ENCODE assay signal across 8 cellular contexts in genomic region chr1:43947890-43948437, GRCh38. TPM values are rescaled to one million over a fixed set of nuclear protein-coding genes. Genes with fewer than 3 reads are reported as not detected.
DNase-seq lines count a peak whose midpoint lies in the region; ATAC-seq, FAIRE-seq and TF ChIP-seq lines count a peak whose summit lies in the region.

No MANE protein-coding gene starts in this region.

- H3K4me3 ChIP-seq in DOHH2 (ENCODE audit: low read length) (peak overlapping the region; percentile 94), PC-3 (ENCODE audit: low read length) (peak overlapping the region; percentile 99), endothelial cell of umbilical vein (replicated peaks in 1 of 3; ENCODE audit: insufficient read depth in 1 of 3, low read depth in 1 of 3, low read length in 3 of 3) (peak overlapping the region in 2 of 3 experiments; percentile 67 to 76)
- no peak overlapping the region for H3K4me3 ChIP-seq in effector memory CD4-positive, alpha-beta T cell (ENCODE audit: insufficient read depth, low read depth, low read length, poor library complexity, severe bottlenecking)

- CTCF ChIA-PET in PC-3 (lab: Charles Lee) = no interaction called here
- CTCF ChIA-PET in endothelial cell of umbilical vein (lab: Charles Lee) = interaction anchor here (6.9 to 7.2 kb wide), 2 partner anchors 14 to 183 kb away, joined by 69 to 93 read pairs; partner anchors contain the start of gene ARTN

- no peaks in the 10 kb centered on the region for H3F3A ChIP-seq in DOHH2 (ENCODE audit: control insufficient read depth, insufficient read depth)
- no peaks in the 10 kb centered on the region for H3F3A ChIP-seq in PC-3 (ENCODE audit: low read length, unreplicated experiment)

- no peaks in the 10 kb centered on the region for H3K27me3 ChIP-seq in DOHH2 (ENCODE audit: control insufficient read depth, low read length)
- H3K27me3 ChIP-seq in PC-3 (ENCODE audit: low read length) = no peaks in the 10 kb centered on the region
- H3K27me3 ChIP-seq in endothelial cell of umbilical vein (ENCODE audit: control insufficient read depth in 2 of 2, insufficient read depth in 2 of 2, low read length in 2 of 2) = no peaks in the 10 kb centered on the region
- H3K27me3 ChIP-seq in effector memory CD4-positive, alpha-beta T cell (replicated peaks; ENCODE audit: control insufficient read depth, insufficient read depth, low read length, poor library complexity, severe bottlenecking) = no peaks in the 10 kb centered on the region

- intact Hi-C loops in PC-3 (cut with micrococcal nuclease) (loop anchor here (2.0 to 5.0 kb wide), 2 partner anchors 21 to 241 kb away; partner anchors contain the start of gene ST3GAL3), endothelial cell of umbilical vein (cut with micrococcal nuclease) (loop anchor here (5.0 kb wide), 1 partner anchor 99 kb away; no protein-coding TSS in a partner anchor)

- ATAC-seq in PC-3 = no peak

- peaks cover 26% of the 10 kb centered on the region for H3K4me1 ChIP-seq in DOHH2 (ENCODE audit: control insufficient read depth, low read length)
- H3K4me1 ChIP-seq in PC-3 (ENCODE audit: insufficient read depth, low read length) = peaks cover 35% of the 10 kb centered on the region
- H3K4me1 ChIP-seq in endothelial cell of umbilical vein (ENCODE audit: control insufficient read depth, extremely low read depth, insufficient read depth, low read length) = peaks cover 20% of the 10 kb centered on the region
- H3K4me1 ChIP-seq in effector memory CD4-positive, alpha-beta T cell (ENCODE audit: control insufficient read depth, insufficient read depth, low read length, poor library complexity, severe bottlenecking) = peaks cover 24% of the 10 kb centered on the region

- H2AFZ ChIP-seq in PC-3 (ENCODE audit: low read length) (no peak overlapping the region), endothelial cell of umbilical vein (ENCODE audit: low read depth, low read length) (no peak overlapping the region)

- no peak for FAIRE-seq in endothelial cell of umbilical vein (lab: Jason Lieb, UNC)

- TF ChIP-seq CTCF in DOHH2 (IDR thresholded peaks at IDR 0.05; ENCODE audit: low read depth, low read length, poor library complexity, severe bottlenecking) = no peak
- no peak for TF ChIP-seq CTCF in PC-3 (conservative IDR thresholded peaks at IDR 0.05; ENCODE audit: low read depth, low read length)
- no peak for TF ChIP-seq CTCF in endothelial cell of umbilical vein (IDR thresholded peaks at IDR 0.05; ENCODE audit: extremely low read depth in 1 of 2, insufficient read depth in 1 of 2, low read depth in 1 of 2, low read length in 2 of 2)

- no peak for TF ChIP-seq POLR2A in endothelial cell of umbilical vein (IDR thresholded peaks at IDR 0.05; ENCODE audit: low read depth, low read length)

- no peaks in the 10 kb centered on the region for H3K9me1 ChIP-seq in endothelial cell of umbilical vein (replicated peaks; ENCODE audit: control insufficient read depth, extremely low read depth, insufficient read depth, low read length)

- H3K9me2 ChIP-seq in DOHH2 (replicated peaks; ENCODE audit: control insufficient read depth, low read length) (no peaks in the 10 kb centered on the region), PC-3 (replicated peaks; ENCODE audit: low read length) (no peaks in the 10 kb centered on the region)

- peak overlapping the region; percentile 93 for H3K4me2 ChIP-seq in DOHH2 (ENCODE audit: low read length)
- H3K4me2 ChIP-seq in PC-3 (ENCODE audit: low read length) = peak overlapping the region; percentile 100
- H3K4me2 ChIP-seq in endothelial cell of umbilical vein (ENCODE audit: insufficient read depth, low read length) = peak overlapping the region; percentile 84

- peaks cover 27% of the 10 kb centered on the region for H3K36me3 ChIP-seq in DOHH2 (ENCODE audit: control insufficient read depth, low read length)
- peaks cover 6% of the 10 kb centered on the region; the same call in 1 of the 2 replicates for H3K36me3 ChIP-seq in PC-3 (ENCODE audit: low read depth, low read length)
- H3K36me3 ChIP-seq in endothelial cell of umbilical vein (ENCODE audit: control insufficient read depth in 2 of 2, extremely low read depth in 1 of 2, insufficient read depth in 2 of 2, low read length in 2 of 2) = peaks cover 0 to 4% of the 10 kb centered on the region in 2 experiments
- no peaks in the 10 kb centered on the region for H3K36me3 ChIP-seq in effector memory CD4-positive, alpha-beta T cell (ENCODE audit: control insufficient read depth, insufficient read depth, low read length)

- H4K20me1 ChIP-seq in DOHH2 (ENCODE audit: control insufficient read depth, insufficient read depth, low read depth, low read length) (no peaks in the 10 kb centered on the region), PC-3 (ENCODE audit: low read length) (no peaks in the 10 kb centered on the region), endothelial cell of umbilical vein (replicated peaks; ENCODE audit: control insufficient read depth, extremely low read depth, insufficient read depth, low read length) (no peaks in the 10 kb centered on the region)

- H3K79me2 ChIP-seq in DOHH2 (ENCODE audit: control insufficient read depth, low read length) (peaks cover 54% of the 10 kb centered on the region), PC-3 (ENCODE audit: low read length) (peaks cover 75% of the 10 kb centered on the region), endothelial cell of umbilical vein (ENCODE audit: control insufficient read depth, insufficient read depth, low read length) (peaks cover 5% of the 10 kb centered on the region)

- no peak overlapping the region for H3K27ac ChIP-seq in DOHH2 (ENCODE audit: low read depth, low read length)
- H3K27ac ChIP-seq in PC-3 (ENCODE audit: low read length) = no peak overlapping the region
- no peak overlapping the region for H3K27ac ChIP-seq in endothelial cell of umbilical vein (ENCODE audit: insufficient read depth, low read depth, low read length)
- H3K27ac ChIP-seq in effector memory CD4-positive, alpha-beta T cell (ENCODE audit: insufficient read depth, low read length, poor library complexity, severe bottlenecking) = no peak overlapping the region

- POLR2A ChIA-PET in PC-3 (lab: Charles Lee; ENCODE audit: unreplicated experiment) (interaction anchor here (0.7 kb wide), 1 partner anchor 12 kb away, joined by 3 read pairs; no protein-coding TSS in a partner anchor), endothelial cell of umbilical vein (lab: Charles Lee) (no interaction called here)

- dilution Hi-C loops in endothelial cell of umbilical vein (cut with MboI; ENCODE audit: extremely low pct_ligation_motif_present, low sequenced_read_pairs) = loop anchor here (25.0 kb wide), 1 partner anchor 186 kb away; no protein-coding TSS in a partner anchor

- DNase-seq in PC-3 = peak; percentile 17
- DNase-seq in endothelial cell of umbilical vein (ENCODE audit: low read depth, low spot score) = peak; percentile 15
- peak; percentile 59 for DNase-seq in pons (ENCODE audit: low spot score)
- DNase-seq in effector memory CD4-positive, alpha-beta T cell = no peak
- DNase-seq in NCI-H2196 (lab: John Stamatoyannopoulos, UW; ENCODE audit: unreplicated experiment) = no peak
- DNase-seq in stimulated activated CD4-positive, alpha-beta T cell treated with anti-CD3 and anti-CD28 coated beads, Interleukin-4, amount 100 ng/mL, for 24 hours = no peak
- no peak for DNase-seq in KG1 (lab: John Stamatoyannopoulos, UW)

- H3K9me3 ChIP-seq in DOHH2 (ENCODE audit: control insufficient read depth, insufficient read depth, low read length) = no peaks in the 10 kb centered on the region
- no peaks in the 10 kb centered on the region for H3K9me3 ChIP-seq in PC-3 (ENCODE audit: low read length)
- H3K9me3 ChIP-seq in endothelial cell of umbilical vein (replicated peaks; ENCODE audit: control insufficient read depth, insufficient read depth, low read length) = no peaks in the 10 kb centered on the region
- no peaks in the 10 kb centered on the region for H3K9me3 ChIP-seq in effector memory CD4-positive, alpha-beta T cell (ENCODE audit: control insufficient read depth, low read length)

- BruUV-seq in PC-3 (replicated peaks; lab: Mats Ljungman, UMichigan) (no TSS peak), endothelial cell of umbilical vein (replicated peaks; lab: Mats Ljungman, UMichigan) (no TSS peak)

- H3K9ac ChIP-seq in PC-3 (ENCODE audit: low read length) (peak overlapping the region; percentile 97), endothelial cell of umbilical vein (replicated peaks; ENCODE audit: extremely low read depth, insufficient read depth, low read length) (no peak overlapping the region)

RNA-seq across cellular contexts. Expression of gene IPO13, which starts 1.2 kb away (rescaled TPM):
- total RNA-seq in PC-3 (2014; rRNA removed) = 33.7 and 45.4 TPM in 2 replicates
- 25.8 and 29.3 TPM in 2 replicates for total RNA-seq in endothelial cell of umbilical vein
- polyA plus RNA-seq in endothelial cell of umbilical vein = 28.9 and 32.3 TPM in 2 replicates
- polyA plus RNA-seq in endothelial cell of umbilical vein (2011; cell fraction: cytosol; rRNA removed) = 17.2 and 17.7 TPM in 2 replicates
- 46.6 and 56.9 TPM in 2 replicates for polyA plus RNA-seq in endothelial cell of umbilical vein (2011; cell fraction: nucleus; rRNA removed)
- polyA plus RNA-seq in endothelial cell of umbilical vein (2012) = 20.9 and 23.8 TPM in 2 replicates
- 36.1 and 41.8 TPM in 2 replicates for polyA minus RNA-seq in endothelial cell of umbilical vein
- 9.4 TPM for polyA minus RNA-seq in endothelial cell of umbilical vein (2011; cell fraction: cytosol; rRNA and poly(A)+ RNA removed)
- polyA minus RNA-seq in endothelial cell of umbilical vein (2011; cell fraction: nucleus; rRNA and poly(A)+ RNA removed) = 12.2 and 18.2 TPM in 2 replicates

RNA-seq across cellular contexts. Expression of gene ARTN, which starts 14.4 kb away (rescaled TPM):
- total RNA-seq in PC-3 (2014; rRNA removed) (35.5 and 36.0 TPM in 2 replicates), endothelial cell of umbilical vein (0.18 and 0.48 TPM in 2 replicates)
- polyA plus RNA-seq in endothelial cell of umbilical vein = 0.11 TPM in 2 replicates
- not detected in 2 replicates for polyA plus RNA-seq in endothelial cell of umbilical vein (2011; cell fraction: cytosol; rRNA removed)
- 0.66 and 0.71 TPM in 2 replicates for polyA plus RNA-seq in endothelial cell of umbilical vein (2011; cell fraction: nucleus; rRNA removed)
- polyA plus RNA-seq in endothelial cell of umbilical vein (2012) = 0.24 TPM in 1 of 2 replicates, not detected in the other
- polyA minus RNA-seq in endothelial cell of umbilical vein = not detected in 2 replicates
- 1.9 TPM for polyA minus RNA-seq in endothelial cell of umbilical vein (2011; cell fraction: cytosol; rRNA and poly(A)+ RNA removed)
- polyA minus RNA-seq in endothelial cell of umbilical vein (2011; cell fraction: nucleus; rRNA and poly(A)+ RNA removed) = 0.43 and 0.53 TPM in 2 replicates

RNA-seq across cellular contexts. Expression of gene DPH2, which starts 21.8 kb away (rescaled TPM):
- total RNA-seq in PC-3 (2014; rRNA removed) (46.3 and 59.0 TPM in 2 replicates), endothelial cell of umbilical vein (26.6 and 28.1 TPM in 2 replicates)
- 59.1 and 59.6 TPM in 2 replicates for polyA plus RNA-seq in endothelial cell of umbilical vein
- polyA plus RNA-seq in endothelial cell of umbilical vein (2011; cell fraction: cytosol; rRNA removed) = 34.0 and 36.6 TPM in 2 replicates
- 110 and 115 TPM in 2 replicates for polyA plus RNA-seq in endothelial cell of umbilical vein (2011; cell fraction: nucleus; rRNA removed)
- 19.2 and 24.4 TPM in 2 replicates for polyA plus RNA-seq in endothelial cell of umbilical vein (2012)
- 36.3 and 47.4 TPM in 2 replicates for polyA minus RNA-seq in endothelial cell of umbilical vein
- polyA minus RNA-seq in endothelial cell of umbilical vein (2011; cell fraction: cytosol; rRNA and poly(A)+ RNA removed) = 31.5 TPM
- 28.1 and 35.4 TPM in 2 replicates for polyA minus RNA-seq in endothelial cell of umbilical vein (2011; cell fraction: nucleus; rRNA and poly(A)+ RNA removed)

RNA-seq across cellular contexts. Expression of gene ATP6V0B, which starts 26.8 kb away (rescaled TPM):
- total RNA-seq in PC-3 (2014; rRNA removed) (207 and 241 TPM in 2 replicates), endothelial cell of umbilical vein (105 and 110 TPM in 2 replicates)
- polyA plus RNA-seq in endothelial cell of umbilical vein = 325 and 372 TPM in 2 replicates
- polyA plus RNA-seq in endothelial cell of umbilical vein (2011; cell fraction: cytosol; rRNA removed) = 176 and 182 TPM in 2 replicates
- polyA plus RNA-seq in endothelial cell of umbilical vein (2011; cell fraction: nucleus; rRNA removed) = 135 and 137 TPM in 2 replicates
- 71.5 and 78.9 TPM in 2 replicates for polyA plus RNA-seq in endothelial cell of umbilical vein (2012)
- 110 and 148 TPM in 2 replicates for polyA minus RNA-seq in endothelial cell of umbilical vein
- polyA minus RNA-seq in endothelial cell of umbilical vein (2011; cell fraction: cytosol; rRNA and poly(A)+ RNA removed) = 104 TPM
- 28.4 and 32.8 TPM in 2 replicates for polyA minus RNA-seq in endothelial cell of umbilical vein (2011; cell fraction: nucleus; rRNA and poly(A)+ RNA removed)

RNA-seq across cellular contexts. Expression of gene B4GALT2, which starts 31.0 kb away (rescaled TPM):
- 103 and 136 TPM in 2 replicates for total RNA-seq in PC-3 (2014; rRNA removed)
- total RNA-seq in endothelial cell of umbilical vein = 77.7 and 80.0 TPM in 2 replicates
- 103 and 145 TPM in 2 replicates for polyA plus RNA-seq in endothelial cell of umbilical vein
- 50.3 and 64.8 TPM in 2 replicates for polyA plus RNA-seq in endothelial cell of umbilical vein (2011; cell fraction: cytosol; rRNA removed)
- polyA plus RNA-seq in endothelial cell of umbilical vein (2011; cell fraction: nucleus; rRNA removed) = 26.6 and 28.8 TPM in 2 replicates
- polyA plus RNA-seq in endothelial cell of umbilical vein (2012) = 56.9 and 64.4 TPM in 2 replicates
- 55.0 and 72.4 TPM in 2 replicates for polyA minus RNA-seq in endothelial cell of umbilical vein
- 29.3 TPM for polyA minus RNA-seq in endothelial cell of umbilical vein (2011; cell fraction: cytosol; rRNA and poly(A)+ RNA removed)
- polyA minus RNA-seq in endothelial cell of umbilical vein (2011; cell fraction: nucleus; rRNA and poly(A)+ RNA removed) = 14.2 and 20.9 TPM in 2 replicates

Comparison
In these comparisons a context has a peak if more than half of its experiments do, and no peak if none do; other contexts are left out.
1. DNase-seq: peak in PC-3 (single experiment), endothelial cell of umbilical vein (single experiment) and pons (single experiment); none in effector memory CD4-positive, alpha-beta T cell (0 of 3), NCI-H2196 (single experiment), stimulated activated CD4-positive, alpha-beta T cell treated with anti-CD3 and anti-CD28 coated beads, Interleukin-4, amount 100 ng/mL, for 24 hours (single experiment) and KG1 (single experiment).
2. RNA of gene ARTN, which starts 14.4 kb away (total RNA-seq): 35.5 to 36.0 TPM in PC-3; 0.18 to 0.48 TPM in endothelial cell of umbilical vein; every median in the first group is over 10 times any median in the second.
3. Peak in every context shown above with its lines, with median percentiles within 50 percentile points of each other: H3K4me2 ChIP-seq.